In the genomic region with DNA sequence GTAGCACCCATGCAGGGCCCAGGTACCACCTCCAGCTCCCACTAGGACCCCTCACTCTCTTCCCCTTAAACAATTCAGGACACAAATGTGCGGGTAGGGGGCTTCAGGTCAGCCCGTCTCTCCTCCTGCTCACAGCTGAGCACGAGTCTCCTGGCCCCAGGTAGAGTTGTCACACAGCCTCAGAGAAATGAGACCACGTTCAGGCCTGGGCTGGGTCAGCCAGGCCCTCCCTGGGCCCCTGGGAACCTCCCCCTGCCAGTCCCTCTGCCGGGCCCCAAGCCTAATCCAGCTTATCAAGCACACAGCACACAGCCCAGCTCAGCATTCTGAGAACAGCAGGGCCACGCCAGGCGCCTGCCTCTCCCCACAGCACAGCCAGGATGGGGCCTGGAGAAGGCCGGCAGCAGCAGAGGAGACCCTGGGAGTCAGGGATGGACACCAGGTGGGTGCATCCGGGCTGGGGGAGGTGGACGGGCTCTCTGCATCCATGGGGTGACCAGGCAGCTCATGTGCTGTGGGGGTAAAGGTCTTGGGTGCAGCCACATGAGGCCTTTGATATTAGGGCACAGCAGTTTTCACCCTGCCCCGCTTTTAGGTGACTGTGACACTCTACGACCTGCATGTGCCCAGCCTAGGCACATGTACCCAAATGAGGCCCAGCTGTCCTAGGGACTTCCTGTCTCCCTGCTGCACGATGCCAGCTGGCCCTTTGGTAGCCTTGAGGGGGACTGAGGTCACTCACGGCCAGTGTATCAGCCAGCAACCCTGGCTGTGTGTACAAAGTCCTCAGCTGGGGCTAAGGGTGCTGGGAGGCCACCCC, we compare ENCODE assay signal across 19 cellular contexts.
A peak's percentile ranks its signal among the peaks of the same experiment; 100 is the strongest.
DNase-seq lines count a peak whose midpoint lies in the region; ATAC-seq and TF ChIP-seq lines count a peak whose summit lies in the region.
"Had no signal": no experiment of that assay in that cellular context is flagged by ENCODE, and none has a peak within 500 bp of the region (broad histone marks: within the 10 kb centered on the region; RNA-seq: fewer than 3 reads in every experiment).

No MANE protein-coding gene starts in this region.

- intact Hi-C loops in left ventricle myocardium inferior (cut with micrococcal nuclease) (no loop called here), posterior vena cava (cut with DNase I) (no loop called here)

- H3K36me3 ChIP-seq in left ventricle myocardium inferior = no peaks in the 10 kb centered on the region
- H3K36me3 ChIP-seq: ovary, Peyer's patch, uterus had no signal

- H3K4me1 Mint-ChIP-seq in activated CD4-positive, alpha-beta memory T cell treated with anti-CD3 and anti-CD28 coated beads, Interleukin-2, amount 10 ng/mL, durations not matched to agents 7 days and 5 days = peaks cover 1% of the 10 kb centered on the region
- H3K4me1 Mint-ChIP-seq: memory B cell had no signal

- peaks cover 60% of the 10 kb centered on the region for H3K4me1 ChIP-seq in left ventricle myocardium inferior
- H3K4me1 ChIP-seq: uterus had no signal

- DNase-seq in EH (ENCODE audit: low read depth) (peak; percentile 6), SK-N-DZ (ENCODE audit: low spot score) (peak; percentile 56), left ventricle myocardium inferior (peak; percentile 48), posterior vena cava (ENCODE audit: low spot score) (peak; percentile 56), NCI-H526 (lab: John Stamatoyannopoulos, UW) (no peak), T-helper 9 cell (no peak)
- DNase-seq in activated CD4-positive, alpha-beta memory T cell treated with anti-CD3 and anti-CD28 coated beads, Interleukin-2, amount 10 ng/mL, durations not matched to agents 7 days and 5 days = no peak
- DNase-seq: activated CD8-positive, alpha-beta memory T cell treated with anti-CD3 and anti-CD28 coated beads for 24 hours; activated gamma-delta T cell; caudate nucleus; DND-41; NCI-H345; ovary; T1000; uterus had no signal

- no peaks in the 10 kb centered on the region for H3K27me3 Mint-ChIP-seq in activated CD4-positive, alpha-beta memory T cell treated with anti-CD3 and anti-CD28 coated beads, Interleukin-2, amount 10 ng/mL, durations not matched to agents 7 days and 5 days

- no peaks in the 10 kb centered on the region for H3K9me3 Mint-ChIP-seq in activated CD4-positive, alpha-beta memory T cell treated with anti-CD3 and anti-CD28 coated beads, Interleukin-2, amount 10 ng/mL, durations not matched to agents 7 days and 5 days
- H3K9me3 Mint-ChIP-seq: memory B cell had no signal

- ATAC-seq in GM18498 (IDR thresholded peaks at IDR 0.05; ENCODE audit: unreplicated experiment) = no peak
- ATAC-seq: GM12878 had no signal

- no peak overlapping the region for H3K27ac Mint-ChIP-seq in activated CD4-positive, alpha-beta memory T cell treated with anti-CD3 and anti-CD28 coated beads, Interleukin-2, amount 10 ng/mL, durations not matched to agents 7 days and 5 days
- H3K27ac Mint-ChIP-seq: memory B cell had no signal

- POLR2A ChIA-PET in activated CD4-positive, alpha-beta memory T cell treated with anti-CD3 and anti-CD28 coated beads, Interleukin-2, amount 10 ng/mL, durations not matched to agents 7 days and 5 days (lab: Charles Lee) = no interaction called here

- no peaks in the 10 kb centered on the region for H3K36me3 Mint-ChIP-seq in activated CD4-positive, alpha-beta memory T cell treated with anti-CD3 and anti-CD28 coated beads, Interleukin-2, amount 10 ng/mL, durations not matched to agents 7 days and 5 days (ENCODE audit: low read depth)
- H3K36me3 Mint-ChIP-seq: memory B cell had no signal

- H3K9me3 ChIP-seq in left ventricle myocardium inferior (replicated peaks) = no peaks in the 10 kb centered on the region
- H3K9me3 ChIP-seq: ovary, Peyer's patch, uterus had no signal

- peak overlapping the region; percentile 50 for H3K4me3 ChIP-seq in left ventricle myocardium inferior
- H3K4me3 ChIP-seq: GM12878, ovary, Peyer's patch, uterus had no signal

- TF ChIP-seq CTCF in left ventricle myocardium inferior (IDR thresholded peaks at IDR 0.05; ENCODE audit: borderline replicate concordance) = no peak

- CTCF ChIA-PET in activated CD4-positive, alpha-beta memory T cell treated with anti-CD3 and anti-CD28 coated beads, Interleukin-2, amount 10 ng/mL, durations not matched to agents 7 days and 5 days (lab: Charles Lee) = no interaction called here

- no peak overlapping the region for H3K4me3 Mint-ChIP-seq in activated CD4-positive, alpha-beta memory T cell treated with anti-CD3 and anti-CD28 coated beads, Interleukin-2, amount 10 ng/mL, durations not matched to agents 7 days and 5 days
- H3K4me3 Mint-ChIP-seq: memory B cell had no signal

- peak overlapping the region; percentile 73 for H3K27ac ChIP-seq in left ventricle myocardium inferior (replicated peaks)
- H3K27ac ChIP-seq: ovary, uterus had no signal

- H3K27me3 ChIP-seq in left ventricle myocardium inferior (ENCODE audit: low read depth) = no peaks in the 10 kb centered on the region
- H3K27me3 ChIP-seq: ovary, Peyer's patch, uterus had no signal

Comparison
In these comparisons a context has a peak if more than half of its experiments do, and no peak if none do; other contexts are left out.
1. DNase-seq: peak in EH (single experiment), SK-N-DZ (single experiment), left ventricle myocardium inferior (single experiment) and posterior vena cava (single experiment); none in NCI-H526 (0 of 2), T-helper 9 cell (single experiment) and activated CD4-positive, alpha-beta memory T cell treated with anti-CD3 and anti-CD28 coated beads, Interleukin-2, amount 10 ng/mL, durations not matched to agents 7 days and 5 days (single experiment).